In the genomic region with DNA sequence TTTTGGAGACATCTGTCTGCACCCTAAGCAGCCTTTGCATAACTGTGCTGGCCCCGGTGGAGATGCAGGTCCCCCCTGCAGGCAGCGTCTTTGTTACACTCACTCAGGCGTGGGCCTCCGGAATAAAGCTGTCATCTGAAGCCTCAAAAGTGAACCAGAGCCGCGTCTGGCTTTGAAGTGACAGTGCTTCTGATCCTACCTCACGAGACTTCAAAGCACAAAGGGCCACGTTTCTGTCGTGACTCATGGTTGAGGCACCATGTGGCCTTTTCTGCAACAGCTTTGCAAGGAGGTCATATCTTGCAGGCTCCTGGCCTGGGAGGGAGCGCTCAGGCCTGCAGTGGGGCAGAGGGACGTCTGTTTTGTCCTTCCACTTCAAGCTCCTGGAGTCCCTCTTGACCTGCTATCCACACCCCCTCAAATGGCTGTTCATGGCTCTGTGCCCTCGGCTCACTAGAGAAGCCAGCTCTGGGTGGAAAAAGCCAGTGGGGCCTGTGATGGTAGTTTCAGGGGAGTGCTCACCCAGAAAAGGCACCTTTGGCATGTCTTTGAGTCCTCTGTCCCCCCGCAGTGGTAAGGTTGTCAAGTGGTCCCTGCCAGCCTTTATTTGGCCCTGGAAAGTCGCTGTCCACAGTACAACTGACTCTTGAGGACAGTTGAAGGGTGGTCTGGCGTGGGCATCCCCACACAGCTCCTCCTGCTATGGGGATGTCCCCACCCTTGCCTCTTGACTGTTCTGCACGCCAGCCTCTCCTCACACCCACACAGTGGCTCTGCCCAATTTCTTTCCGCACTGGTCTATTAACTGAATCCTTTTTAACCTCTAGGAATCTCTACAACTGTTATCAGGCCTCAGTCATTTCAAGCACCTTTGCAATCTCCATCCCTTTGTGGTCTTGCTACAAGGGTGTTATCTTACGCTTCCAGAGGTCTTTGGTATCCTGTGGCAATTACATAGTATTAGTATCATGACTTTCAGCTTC, we compare ENCODE assay signal across 10 cellular contexts. TPM values are rescaled to one million over a fixed set of nuclear protein-coding genes. Genes with fewer than 3 reads are reported as not detected.
A peak's percentile ranks its signal among the peaks of the same experiment; 100 is the strongest.
DNase-seq lines count a peak whose midpoint lies in the region; ATAC-seq and TF ChIP-seq lines count a peak whose summit lies in the region.
"Had no signal": no experiment of that assay in that cellular context is flagged by ENCODE, and none has a peak within 500 bp of the region (broad histone marks: within the 10 kb centered on the region; RNA-seq: fewer than 3 reads in every experiment).

No MANE protein-coding gene starts in this region.

- H3K27ac ChIP-seq in vagina = no peak overlapping the region

- H3K4me1 Mint-ChIP-seq in natural killer cell = no peaks in the 10 kb centered on the region
- H3K4me1 Mint-ChIP-seq in natural killer cell treated with Interleukin-12 subunit alpha and Interleukin-12 subunit beta and Interleukin-15 and Interleukin-18, amount 100 ng/mL, for 72 hours (ENCODE audit: low read depth in 2 of 2) = peaks cover 12 to 21% of the 10 kb centered on the region in 2 donors

- H3K4me1 ChIP-seq in vagina = peaks cover 8% of the 10 kb centered on the region

- H3K27me3 ChIP-seq in vagina = no peaks in the 10 kb centered on the region

- intact Hi-C loops in natural killer cell (cut with micrococcal nuclease) = no loop called here
- intact Hi-C loops in vagina (cut with DNase I) = no loop called here

- no peaks in the 10 kb centered on the region for H3K9me3 ChIP-seq in vagina

- H3K36me3 ChIP-seq in vagina = no peaks in the 10 kb centered on the region

- TF ChIP-seq POLR2A in vagina (IDR thresholded peaks at IDR 0.05) = no peak

- H3K4me3 Mint-ChIP-seq in natural killer cell = no peak overlapping the region
- no peak overlapping the region for H3K4me3 Mint-ChIP-seq in natural killer cell treated with Interleukin-12 subunit alpha and Interleukin-12 subunit beta and Interleukin-15 and Interleukin-18, amount 100 ng/mL, for 72 hours
- H3K4me3 Mint-ChIP-seq: memory B cell had no signal

- no peak for TF ChIP-seq CTCF in natural killer cell (IDR thresholded peaks at IDR 0.05)
- no peak for TF ChIP-seq CTCF in vagina (IDR thresholded peaks at IDR 0.05)

- H3K27ac Mint-ChIP-seq in natural killer cell = no peak overlapping the region
- peak overlapping the region in 1 of 2 donors; percentile 58 for H3K27ac Mint-ChIP-seq in natural killer cell treated with Interleukin-12 subunit alpha and Interleukin-12 subunit beta and Interleukin-15 and Interleukin-18, amount 100 ng/mL, for 72 hours
- H3K27ac Mint-ChIP-seq: memory B cell had no signal

- H3K9me3 Mint-ChIP-seq in natural killer cell = no peaks in the 10 kb centered on the region
- no peaks in the 10 kb centered on the region for H3K9me3 Mint-ChIP-seq in natural killer cell treated with Interleukin-12 subunit alpha and Interleukin-12 subunit beta and Interleukin-15 and Interleukin-18, amount 100 ng/mL, for 72 hours
- H3K9me3 Mint-ChIP-seq: memory B cell had no signal

- H3K4me3 ChIP-seq in vagina = no peak overlapping the region

- H3K36me3 Mint-ChIP-seq in natural killer cell = no peaks in the 10 kb centered on the region
- no peaks in the 10 kb centered on the region for H3K36me3 Mint-ChIP-seq in natural killer cell treated with Interleukin-12 subunit alpha and Interleukin-12 subunit beta and Interleukin-15 and Interleukin-18, amount 100 ng/mL, for 72 hours

- ATAC-seq in natural killer cell (peak in 1 of 3 donors; percentile 31), GM21381 (IDR thresholded peaks at IDR 0.05; ENCODE audit: unreplicated experiment) (no peak)
- no peak for ATAC-seq in natural killer cell treated with Interleukin-12 subunit alpha and Interleukin-12 subunit beta and Interleukin-15 and Interleukin-18, amount 100 ng/mL, for 72 hours

- peak; percentile 14 for DNase-seq in natural killer cell
- DNase-seq in natural killer cell treated with Interleukin-12 subunit alpha and Interleukin-12 subunit beta and Interleukin-15 and Interleukin-18, amount 100 ng/mL, for 72 hours (ENCODE audit: low spot score) = no peak
- DNase-seq in activated naive CD4-positive, alpha-beta T cell treated with anti-CD3 and anti-CD28 coated beads, Interleukin-2, amount 50 U/mL, for 16 hours = peak; percentile 94
- peak; percentile 6 for DNase-seq in renal cortical epithelial cell (ENCODE audit: low read depth)
- peak; percentile 55 to 77 for DNase-seq in vagina (ENCODE audit: extremely low spot score in 2 of 2)
- no peak for DNase-seq in cerebellum (ENCODE audit: low spot score)
- DNase-seq in DMS153 treated with DMSO at 0.1 percent for 48 hours (lab: John Stamatoyannopoulos, UW; ENCODE audit: unreplicated experiment) = no peak
- DNase-seq: AML-193 had no signal

- H3K27me3 Mint-ChIP-seq in natural killer cell (ENCODE audit: low read depth in 2 of 2) = peaks cover 59 to 68% of the 10 kb centered on the region in 2 donors
- H3K27me3 Mint-ChIP-seq in natural killer cell treated with Interleukin-12 subunit alpha and Interleukin-12 subunit beta and Interleukin-15 and Interleukin-18, amount 100 ng/mL, for 72 hours = peaks cover 47 to 57% of the 10 kb centered on the region in 2 donors
- H3K27me3 Mint-ChIP-seq: memory B cell had no signal

RNA-seq across cellular contexts. Expression of a gene that starts 19.3 kb away (rescaled TPM):
- total RNA-seq in natural killer cell (1 to 10 TPM in 1 of 3 donors, under 1 TPM in 2; 0.09 to 1.1 (median 0.40) TPM), renal cortical epithelial cell (not detected in 2 replicates), vagina (2.7 TPM), cerebellum (not detected)
- total RNA-seq in natural killer cell treated with Interleukin-12 subunit alpha and Interleukin-12 subunit beta and Interleukin-15 and Interleukin-18, amount 100 ng/mL, for 72 hours = 1 to 10 TPM in 1 of 2 donors, under 1 TPM in 1; 0.26 to 5.5 TPM

RNA-seq across cellular contexts. Expression of a gene that starts 41.0 kb away (rescaled TPM):
- total RNA-seq in natural killer cell (10 to 100 TPM in 1 of 3 donors, 1 to 10 TPM in 2; 4.7 to 36.3 (median 5.1) TPM), renal cortical epithelial cell (46.5 and 85.7 TPM in 2 replicates), vagina (86.2 TPM), cerebellum (70.3 TPM)
- total RNA-seq in natural killer cell treated with Interleukin-12 subunit alpha and Interleukin-12 subunit beta and Interleukin-15 and Interleukin-18, amount 100 ng/mL, for 72 hours = 10 to 100 TPM in 1 of 2 donors, 1 to 10 TPM in 1; 2.7 to 21.7 TPM

Comparison
In these comparisons a context has a peak if more than half of its experiments do, and no peak if none do; other contexts are left out.
1. DNase-seq: peak in natural killer cell (single experiment), activated naive CD4-positive, alpha-beta T cell treated with anti-CD3 and anti-CD28 coated beads, Interleukin-2, amount 50 U/mL, for 16 hours (single experiment), renal cortical epithelial cell (single experiment) and vagina (2 of 2); none in natural killer cell treated with Interleukin-12 subunit alpha and Interleukin-12 subunit beta and Interleukin-15 and Interleukin-18, amount 100 ng/mL, for 72 hours (single experiment), cerebellum (single experiment) and DMS153 treated with DMSO at 0.1 percent for 48 hours (single experiment).